In genomic region chr6:16966821-16967817, GRCh38 we compare ENCODE assay signal across 27 cellular contexts.
DNase-seq lines count a peak whose midpoint lies in the region; ATAC-seq and TF ChIP-seq lines count a peak whose summit lies in the region.
"Had no signal": no experiment of that assay in that cellular context is flagged by ENCODE, and none has a peak within 500 bp of the region (broad histone marks: within the 10 kb centered on the region; RNA-seq: fewer than 3 reads in every experiment).

No MANE protein-coding gene starts in this region.

- H3K9me3 Mint-ChIP-seq in activated CD4-positive, alpha-beta memory T cell treated with anti-CD3 and anti-CD28 coated beads for 36 hours = no peaks in the 10 kb centered on the region
- H3K9me3 Mint-ChIP-seq: dendritic cell treated with granulocyte-macrophage colony-stimulating factor and Interleukin-4, amounts not matched to agents 40 ng/mL and 50 ng/mL, for 4 days; stimulated activated memory B cell treated with anti-CD40 and anti-IgM and Interleukin-4, amounts not matched to agents 10 μg/mL and 1 μg/mL and 100 μg/mL, for 72 hours had no signal

- peaks cover 25% of the 10 kb centered on the region for H3K27me3 Mint-ChIP-seq in activated CD4-positive, alpha-beta memory T cell treated with anti-CD3 and anti-CD28 coated beads for 36 hours

- no peak overlapping the region for H3K4me3 Mint-ChIP-seq in activated CD4-positive, alpha-beta memory T cell treated with anti-CD3 and anti-CD28 coated beads for 36 hours
- H3K4me3 Mint-ChIP-seq: dendritic cell treated with granulocyte-macrophage colony-stimulating factor and Interleukin-4, amounts not matched to agents 40 ng/mL and 50 ng/mL, for 4 days; stimulated activated memory B cell treated with anti-CD40 and anti-IgM and Interleukin-4, amounts not matched to agents 10 μg/mL and 1 μg/mL and 100 μg/mL, for 72 hours had no signal

- no peaks in the 10 kb centered on the region for H3K9me3 ChIP-seq in WERI-Rb-1 (ENCODE audit: severe bottlenecking)
- H3K9me3 ChIP-seq: HAP-1, psoas muscle, testis had no signal

- intact Hi-C loops in activated CD4-positive, alpha-beta memory T cell treated with anti-CD3 and anti-CD28 coated beads for 36 hours (cut with micrococcal nuclease) = no loop called here

- DNase-seq in NOMO-1 treated with DMSO at 0.1 percent for 48 hours (lab: John Stamatoyannopoulos, UW; ENCODE audit: unreplicated experiment) (peak; percentile 33), NOMO-1 treated with dmso at 0.1 percent for 144 hours (lab: John Stamatoyannopoulos, UW; ENCODE audit: unreplicated experiment) (no peak), WERI-Rb-1 (peak; percentile 65), fibroblast of villous mesenchyme (ENCODE audit: low read depth) (peak; percentile 51), hypothalamus (lab: John Stamatoyannopoulos, UW) (no peak), UCSD-AML1 (lab: John Stamatoyannopoulos, UW; ENCODE audit: unreplicated experiment) (no peak)
- no peak for DNase-seq in activated CD4-positive, alpha-beta memory T cell treated with anti-CD3 and anti-CD28 coated beads for 36 hours
- DNase-seq: activated CD4-positive, CD25-positive, alpha-beta regulatory T cell treated with anti-CD3 and anti-CD28 coated beads, Interleukin-2, amount 50 U/mL, for 72 hours; activated gamma-delta T cell treated with Interleukin-2 at 50 U/mL for 16 hours; activated T-cell treated with anti-CD3 and anti-CD28 coated beads, Interleukin-2, amount 50 U/mL, for 1 hour; AML-193; amniotic stem cell; DMS79; islet precursor cell; NCI-H1105 treated with DMSO at 0.1 percent for 48 hours; NCI-H2081; NCI-H510A; psoas muscle; small intestine; testis had no signal

- CTCF ChIA-PET in activated CD4-positive, alpha-beta memory T cell treated with anti-CD3 and anti-CD28 coated beads for 36 hours (lab: Charles Lee) = interaction anchor here (0.6 to 3.2 kb wide), 7 partner anchors 11 to 682 kb away, joined by 3 to 11 read pairs (median 3); no protein-coding TSS in a partner anchor

- no peak for ATAC-seq in HG03139 (IDR thresholded peaks at IDR 0.05; ENCODE audit: unreplicated experiment)
- ATAC-seq: GM12878; stimulated activated memory B cell treated with anti-CD40 and anti-IgM and Interleukin-4, amounts not matched to agents 10 μg/mL and 1 μg/mL and 100 μg/mL, for 72 hours had no signal

- H3K4me3 ChIP-seq in WERI-Rb-1 (ENCODE audit: low read depth, low read length) (no peak overlapping the region), fibroblast of villous mesenchyme (ENCODE audit: low read depth, low read length) (no peak overlapping the region)
- H3K4me3 ChIP-seq: cardiac muscle cell, GM12878, HAP-1, psoas muscle, testis had no signal

- peaks cover 18% of the 10 kb centered on the region for H3K4me1 Mint-ChIP-seq in activated CD4-positive, alpha-beta memory T cell treated with anti-CD3 and anti-CD28 coated beads for 36 hours (ENCODE audit: low read depth)

- H3K27ac ChIP-seq in WERI-Rb-1 = no peak overlapping the region
- H3K27ac ChIP-seq: 22Rv1, cardiac muscle cell, psoas muscle, testis had no signal

- no peaks in the 10 kb centered on the region for H3K36me3 Mint-ChIP-seq in activated CD4-positive, alpha-beta memory T cell treated with anti-CD3 and anti-CD28 coated beads for 36 hours
- H3K36me3 Mint-ChIP-seq: stimulated activated memory B cell treated with anti-CD40 and anti-IgM and Interleukin-4, amounts not matched to agents 10 μg/mL and 1 μg/mL and 100 μg/mL, for 72 hours had no signal

- POLR2A ChIA-PET in activated CD4-positive, alpha-beta memory T cell treated with anti-CD3 and anti-CD28 coated beads for 36 hours (lab: Charles Lee) = interaction anchor here (0.6 kb wide), 1 partner anchor 365 kb away, joined by 6 read pairs; no protein-coding TSS in a partner anchor

- TF ChIP-seq CTCF in WERI-Rb-1 (IDR thresholded peaks at IDR 0.05; ENCODE audit: low read depth, low read length) = no peak
- TF ChIP-seq CTCF in fibroblast of villous mesenchyme (IDR thresholded peaks at IDR 0.05; ENCODE audit: insufficient read depth, low read depth, low read length) = no peak

- no peak overlapping the region for H3K27ac Mint-ChIP-seq in activated CD4-positive, alpha-beta memory T cell treated with anti-CD3 and anti-CD28 coated beads for 36 hours
- H3K27ac Mint-ChIP-seq: dendritic cell treated with granulocyte-macrophage colony-stimulating factor and Interleukin-4, amounts not matched to agents 40 ng/mL and 50 ng/mL, for 4 days; stimulated activated memory B cell treated with anti-CD40 and anti-IgM and Interleukin-4, amounts not matched to agents 10 μg/mL and 1 μg/mL and 100 μg/mL, for 72 hours had no signal

- H3K36me3 ChIP-seq in WERI-Rb-1 = no peaks in the 10 kb centered on the region
- H3K36me3 ChIP-seq: cardiac muscle cell, HAP-1 had no signal

- H3K27me3 ChIP-seq in WERI-Rb-1 (ENCODE audit: insufficient read depth, low read depth, severe bottlenecking) = peaks cover 64% of the 10 kb centered on the region
- H3K27me3 ChIP-seq: cardiac muscle cell, testis had no signal

Comparison
In these comparisons a context has a peak if more than half of its experiments do, and no peak if none do; other contexts are left out.
1. DNase-seq: peak in NOMO-1 treated with DMSO at 0.1 percent for 48 hours (single experiment), WERI-Rb-1 (single experiment) and fibroblast of villous mesenchyme (single experiment); none in NOMO-1 treated with dmso at 0.1 percent for 144 hours (single experiment), activated CD4-positive, alpha-beta memory T cell treated with anti-CD3 and anti-CD28 coated beads for 36 hours (single experiment), hypothalamus (0 of 51) and UCSD-AML1 (single experiment).